In the genomic region with DNA sequence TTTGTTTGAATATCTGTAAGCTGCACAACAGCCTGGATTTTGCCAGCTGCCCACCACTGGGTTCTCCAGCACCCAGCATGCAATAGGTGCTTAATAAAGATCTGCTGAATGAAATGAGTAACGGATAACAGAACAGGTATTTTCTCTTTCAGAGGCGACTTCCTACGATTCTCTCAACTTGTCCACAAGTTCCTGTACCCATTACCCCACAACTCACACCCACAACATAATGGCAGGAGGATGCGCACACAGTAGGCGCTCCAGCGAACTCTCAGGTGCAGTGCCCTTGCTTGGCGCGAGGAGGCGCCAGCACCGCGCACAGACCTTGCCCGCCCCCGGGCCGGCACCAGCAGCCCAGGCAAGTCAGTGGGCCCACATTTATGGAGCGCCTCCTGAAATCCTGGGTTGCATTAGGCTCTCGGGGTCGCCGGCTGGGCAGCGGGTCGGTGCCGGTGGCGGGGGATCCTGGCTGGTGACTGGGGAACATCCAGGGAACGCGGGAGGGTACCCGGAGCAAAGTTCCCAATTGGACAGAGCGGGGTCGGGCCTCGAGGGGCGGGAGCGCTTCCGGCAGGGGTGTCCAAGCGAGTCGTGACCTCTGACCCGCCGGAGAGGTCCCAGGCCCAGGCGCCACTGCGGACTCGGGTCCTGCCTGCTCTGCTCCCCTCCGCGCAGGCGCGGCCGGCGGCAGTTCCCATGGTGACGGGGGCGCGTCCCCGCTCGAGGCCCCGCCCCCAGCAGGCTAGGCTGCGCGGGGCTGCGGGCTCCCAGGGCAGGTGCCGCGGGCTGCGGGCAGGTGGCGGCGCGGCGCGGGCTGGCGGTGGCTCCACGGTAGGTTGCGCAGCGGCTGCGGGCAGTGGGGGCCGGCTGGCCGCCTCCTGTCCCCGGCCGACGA, we compare ENCODE assay signal across 8 cellular contexts. TPM values are rescaled to one million over a fixed set of nuclear protein-coding genes. Genes with fewer than 3 reads are reported as not detected.
A peak's percentile ranks its signal among the peaks of the same experiment; 100 is the strongest.
DNase-seq lines count a peak whose midpoint lies in the region; ATAC-seq lines count a peak whose summit lies in the region.

A gene (plus strand): TSS at position 775 of the 895 bp plus-strand sequence. CDS start 75,284 bp downstream, outside the sequence.

- H3K36me3 ChIP-seq in ES-I3 (ENCODE audit: insufficient read depth, low read length): no peaks in the 10 kb centered on the region

- H3K9ac ChIP-seq in ES-I3 (ENCODE audit: low read depth, low read length): peak within 1 kb of the TSS; percentile 91

- H3K4me1 ChIP-seq in ES-I3 (ENCODE audit: insufficient read depth, low read length): peaks cover 9% of the 10 kb centered on the region; the same call in 1 of the 2 replicates

- H3K9me3 ChIP-seq in ES-I3 (ENCODE audit: control insufficient read depth, insufficient read depth, low read length): no peaks in the 10 kb centered on the region

- peak; percentile 33 to 89 for DNase-seq in NCI-H526 (lab: John Stamatoyannopoulos, UW)
- peak; percentile 82 for DNase-seq in activated CD4-positive, alpha-beta T cell treated with anti-CD3 and anti-CD28 coated beads, Interleukin-2, amount 50 U/mL, for 1 hour
- DNase-seq in dedifferentiated amniotic fluid mesenchymal stem cell (ENCODE audit: extremely low spot score): peak; percentile 27
- peak; percentile 96 for DNase-seq in left lobe of liver (ENCODE audit: low spot score)
- DNase-seq in stimulated activated CD4-positive, alpha-beta T cell treated with anti-CD3 and anti-CD28 coated beads, Interleukin-1b, Interleukin-23, amount 100 ng/mL, for 48 hours: peak; percentile 84

- ATAC-seq in HG02885 (IDR thresholded peaks at IDR 0.05; ENCODE audit: poor library complexity, unreplicated experiment): peak; percentile 47
- peak; percentile 92 for ATAC-seq in left lobe of liver
- no peak for ATAC-seq in HG02678 (IDR thresholded peaks at IDR 0.05; ENCODE audit: unreplicated experiment)

RNA-seq across cellular contexts. Expression of the gene that starts here (rescaled TPM):
- 38.9 TPM for total RNA-seq in left lobe of liver

Comparison
In these comparisons a context has a peak if more than half of its experiments do, and no peak if none do; other contexts are left out.
1. DNase-seq: peak in every context shown above with its lines; median percentile 96 in left lobe of liver; 84 in stimulated activated CD4-positive, alpha-beta T cell treated with anti-CD3 and anti-CD28 coated beads, Interleukin-1b, Interleukin-23, amount 100 ng/mL, for 48 hours; 82 in activated CD4-positive, alpha-beta T cell treated with anti-CD3 and anti-CD28 coated beads, Interleukin-2, amount 50 U/mL, for 1 hour; 61 in NCI-H526; 27 in dedifferentiated amniotic fluid mesenchymal stem cell.